12 cellular contexts compared by ENCODE assay signal in genomic region chr12:115872919-115873357, GRCh38.
A peak's percentile ranks its signal among the peaks of the same experiment; 100 is the strongest.
DNase-seq lines count a peak whose midpoint lies in the region; ATAC-seq and TF ChIP-seq lines count a peak whose summit lies in the region.
"Had no signal": no experiment of that assay in that cellular context is flagged by ENCODE, and none has a peak within 500 bp of the region (broad histone marks: within the 10 kb centered on the region; RNA-seq: fewer than 3 reads in every experiment).

No MANE protein-coding gene starts in this region.

- H3K9ac ChIP-seq in mammary epithelial cell (ENCODE audit: insufficient read depth, low read length) = no peak overlapping the region

- no peak overlapping the region for H3K27ac ChIP-seq in mammary epithelial cell (ENCODE audit: insufficient read depth, low read depth, low read length)
- no peak overlapping the region for H3K27ac ChIP-seq in lung (ENCODE audit: low read depth in 1 of 2, low read length in 1 of 2)

- WGBS in mammary epithelial cell (ENCODE audit: low coverage, missing lambda C conversion rate) = 86% methylated on average over 4 of the region's 4 CpGs
- 40 to 42% methylated on average over 4 of the region's 4 CpGs for WGBS in lung, 2 donors

- ATAC-seq in lung (ENCODE audit: insufficient read depth, low FRiP score) = no peak
- ATAC-seq: T-helper 17 cell had no signal

- H3K4me1 ChIP-seq in mammary epithelial cell (ENCODE audit: insufficient read depth, low read length) (peaks cover 7% of the 10 kb centered on the region), lung (ENCODE audit: control insufficient read depth in 2 of 2, insufficient read depth in 2 of 2, low read length in 2 of 2) (peaks cover 3 to 5% of the 10 kb centered on the region in 2 donors)

- DNase-seq in Calu3 (peak; percentile 88), NCI-H1105 treated with DMSO at 0.1 percent for 48 hours (lab: John Stamatoyannopoulos, UW) (peak; percentile 23), mammary epithelial cell (peak; percentile 79), lung (ENCODE audit: low spot score) (peak; percentile 65), SK-N-DZ (ENCODE audit: low spot score) (no peak), GM19238 (ENCODE audit: insufficient read length, low spot score) (no peak), CD1c-positive myeloid dendritic cell (ENCODE audit: extremely low spot score) (no peak)
- DNase-seq in stimulated activated CD4-positive, alpha-beta T cell treated with anti-CD3 and anti-CD28 coated beads, Interleukin-4, amount 100 ng/mL, for 1 hour = no peak
- DNase-seq: activated CD4-positive, alpha-beta T cell treated with anti-CD3 and anti-CD28 coated beads, Interleukin-2, amount 50 U/mL, for 48 hours; activated naive CD4-positive, alpha-beta T cell treated with Interleukin-2 at 50 U/mL for 16 hours; T-helper 17 cell had no signal

- peak overlapping the region; percentile 77 for H3K27ac Mint-ChIP-seq in Calu3 (ENCODE audit: unreplicated experiment)
- H3K27ac Mint-ChIP-seq: T-helper 17 cell had no signal

- no TSS peak for BruUV-seq in Calu3 (replicated peaks; lab: Mats Ljungman, UMichigan)
- no TSS peak for BruUV-seq in mammary epithelial cell (replicated peaks; lab: Mats Ljungman, UMichigan)

- intact Hi-C loops in Calu3 (cut with micrococcal nuclease; ENCODE audit: unreplicated experiment) (no loop called here), mammary epithelial cell (cut with micrococcal nuclease) (no loop called here)

- H3K4me1 Mint-ChIP-seq in Calu3 (ENCODE audit: low read depth, unreplicated experiment) = peaks cover 27% of the 10 kb centered on the region
- H3K4me1 Mint-ChIP-seq: central memory CD8-positive, alpha-beta T cell; T-helper 17 cell had no signal

- CTCF ChIA-PET in Calu3 (lab: Charles Lee) (interaction anchor here (0.6 to 1.5 kb wide), 11 partner anchors 9 to 1894 kb away, joined by 3 to 5 read pairs (median 4); no protein-coding TSS in a partner anchor), mammary epithelial cell (lab: Charles Lee; ENCODE audit: low non-redundant PET) (no interaction called here)

- H3K79me2 ChIP-seq in mammary epithelial cell (ENCODE audit: insufficient read depth, low read length) = no peaks in the 10 kb centered on the region

- H3K4me2 ChIP-seq in mammary epithelial cell (ENCODE audit: insufficient read depth, low read depth, low read length) = no peak overlapping the region

- peaks cover 6% of the 10 kb centered on the region for H3K9me3 Mint-ChIP-seq in Calu3 (ENCODE audit: low read depth, unreplicated experiment)

- H2AFZ ChIP-seq in mammary epithelial cell (ENCODE audit: low read depth, low read length) = no peak overlapping the region

- H3K4me3 Mint-ChIP-seq in Calu3 (ENCODE audit: low read depth, unreplicated experiment) = peak overlapping the region; percentile 31
- H3K4me3 Mint-ChIP-seq: central memory CD8-positive, alpha-beta T cell; T-helper 17 cell had no signal

- H3K27me3 Mint-ChIP-seq in Calu3 (ENCODE audit: unreplicated experiment) = no peaks in the 10 kb centered on the region

- H3K4me3 ChIP-seq in mammary epithelial cell (replicated peaks in 1 of 3; ENCODE audit: insufficient read depth in 1 of 3, low read depth in 2 of 3, low read length in 3 of 3) (no peak overlapping the region), lung (no peak overlapping the region)

- H3K36me3 ChIP-seq in mammary epithelial cell (ENCODE audit: insufficient read depth, low read length) (no peaks in the 10 kb centered on the region), lung (ENCODE audit: control insufficient read depth in 2 of 2, insufficient read depth in 2 of 2, low read length in 2 of 2) (no peaks in the 10 kb centered on the region)

- dilution Hi-C loops in mammary epithelial cell (cut with HindIII; ENCODE audit: low sequenced_read_pairs) = no loop called here

- H4K20me1 ChIP-seq in mammary epithelial cell (ENCODE audit: insufficient read depth, low read length) = no peaks in the 10 kb centered on the region

- TF ChIP-seq CTCF in Calu3 (IDR thresholded peaks at IDR 0.05; ENCODE audit: unreplicated experiment) (no peak), mammary epithelial cell (conservative IDR thresholded peaks at IDR 0.05 in 1 of 2, IDR thresholded peaks at IDR 0.05 in 1 of 2; ENCODE audit: extremely low read depth in 1 of 2, insufficient read depth in 1 of 2, low read depth in 1 of 2, low read length in 2 of 2) (no peak), lung (IDR thresholded peaks at IDR 0.05; ENCODE audit: control extremely low read depth, extremely low read depth) (no peak)

- peaks cover 7% of the 10 kb centered on the region for H3K36me3 Mint-ChIP-seq in Calu3 (ENCODE audit: insufficient read depth, unreplicated experiment)

- H3K9me3 ChIP-seq in mammary epithelial cell (replicated peaks; ENCODE audit: insufficient read depth, low read length) (no peaks in the 10 kb centered on the region), lung (ENCODE audit: control insufficient read depth in 2 of 2, insufficient read depth in 1 of 2, low read length in 1 of 2) (peaks cover 0 to 2% of the 10 kb centered on the region in 2 donors)

- in situ Hi-C loops in mammary epithelial cell (cut with MboI; ENCODE audit: low sequenced_read_pairs in 2 of 2) = no loop called here

- H3K27me3 ChIP-seq in mammary epithelial cell (ENCODE audit: insufficient read depth, low read length) = peaks cover 2% of the 10 kb centered on the region
- H3K27me3 ChIP-seq in lung (ENCODE audit: control insufficient read depth, insufficient read depth) = no peaks in the 10 kb centered on the region

Comparison
In these comparisons a context has a peak if more than half of its experiments do, and no peak if none do; other contexts are left out.
1. DNase-seq: peak in Calu3 (single experiment), NCI-H1105 treated with DMSO at 0.1 percent for 48 hours (single experiment), mammary epithelial cell (single experiment) and lung (single experiment); none in SK-N-DZ (single experiment), GM19238 (single experiment), CD1c-positive myeloid dendritic cell (single experiment) and stimulated activated CD4-positive, alpha-beta T cell treated with anti-CD3 and anti-CD28 coated beads, Interleukin-4, amount 100 ng/mL, for 1 hour (single experiment).